ENCODE assay signal across 8 cellular contexts in genomic region chr20:63627129-63627699, GRCh38. TPM values are rescaled to one million over a fixed set of nuclear protein-coding genes. Genes with fewer than 3 reads are reported as not detected.
DNase-seq lines count a peak whose midpoint lies in the region; ATAC-seq and TF ChIP-seq lines count a peak whose summit lies in the region.

No MANE protein-coding gene starts in this region.

- H3K4me3 Mint-ChIP-seq in type B pancreatic cell: peak overlapping the region; percentile 86

- H3K9me3 Mint-ChIP-seq in type B pancreatic cell: no peaks in the 10 kb centered on the region

- H3K4me1 ChIP-seq in adipocyte (ENCODE audit: control insufficient read depth, insufficient read depth, low read length) (peaks cover 14% of the 10 kb centered on the region), heart left ventricle (peaks cover 0 to 33% (median 15%) of the 10 kb centered on the region in 12 donors)

- WGBS in heart left ventricle, 4 donors: 0% methylated on average over 34 to 64 of the region's 64 CpGs

- peak overlapping the region; percentile 88 to 99 (median 97) for H3K27ac ChIP-seq in heart left ventricle

- H3K4me1 Mint-ChIP-seq in type B pancreatic cell (ENCODE audit: unreplicated experiment): peaks cover 25% of the 10 kb centered on the region

- TF ChIP-seq POLR2A in heart left ventricle (IDR thresholded peaks at IDR 0.05): peak in 1 of 2 donors; percentile 81

- DNase-seq in GM12865 (ENCODE audit: low read depth) (peak; percentile 98), NCI-H1092 treated with DMSO at 0.1 percent for 48 hours (lab: John Stamatoyannopoulos, UW) (peak; percentile 89), SW 1271 (lab: John Stamatoyannopoulos, UW) (peak; percentile 72 to 91), adipocyte (ENCODE audit: low read depth) (peak; percentile 97), heart left ventricle (peak; percentile 94 to 98 (median 96)), pons (ENCODE audit: low spot score) (peak; percentile 89), type B pancreatic cell (ENCODE audit: extremely low spot score, unreplicated experiment) (peak; percentile 98)

- H3K27ac Mint-ChIP-seq in type B pancreatic cell: no peak overlapping the region

- no peaks in the 10 kb centered on the region for H3K36me3 ChIP-seq in adipocyte (ENCODE audit: control insufficient read depth, insufficient read depth, low read length, severe bottlenecking)
- H3K36me3 ChIP-seq in heart left ventricle: peaks cover 0 to 7% (median 0%) of the 10 kb centered on the region in 9 donors

- H3K27me3 ChIP-seq in adipocyte (replicated peaks; ENCODE audit: control insufficient read depth, insufficient read depth, low read length): no peaks in the 10 kb centered on the region
- H3K27me3 ChIP-seq in heart left ventricle: no peaks in the 10 kb centered on the region

- peak overlapping the region; percentile 81 for H3K4me3 ChIP-seq in GM12865 (ENCODE audit: low read depth, low read length)
- peak overlapping the region; percentile 96 for H3K4me3 ChIP-seq in adipocyte (ENCODE audit: low read length)
- H3K4me3 ChIP-seq in heart left ventricle: peak overlapping the region; percentile 58 to 99 (median 88)

- TF ChIP-seq CTCF in GM12865 (IDR thresholded peaks at IDR 0.05; ENCODE audit: insufficient read depth, low read depth, low read length, missing control alignments) (no peak), heart left ventricle (IDR thresholded peaks at IDR 0.05) (no peak), type B pancreatic cell (conservative IDR thresholded peaks at IDR 0.05) (no peak)

- H3K27me3 Mint-ChIP-seq in type B pancreatic cell: no peaks in the 10 kb centered on the region

- intact Hi-C loops in heart left ventricle (cut with DNase I): loop anchor here in 3 of 10 donors (2.0 to 10.0 kb wide), 4 partner anchors 14 to 238 kb away; partner anchors contain the start of genes ABHD16B (in 1 of the 3), RTEL1 (in 1 of the 3) and TPD52L2 (in 1 of the 3)

- ATAC-seq in HG02623 (IDR thresholded peaks at IDR 0.05; ENCODE audit: unreplicated experiment) (peak; percentile 71), heart left ventricle (peak; percentile 84 to 93 (median 92))

- H3K9me3 ChIP-seq in adipocyte (ENCODE audit: control insufficient read depth, low read length) (no peaks in the 10 kb centered on the region), heart left ventricle (no peaks in the 10 kb centered on the region)

- H3K36me3 Mint-ChIP-seq in type B pancreatic cell: peaks cover 7% of the 10 kb centered on the region

- peak overlapping the region; percentile 99 for H3K9ac ChIP-seq in adipocyte (ENCODE audit: low read length)

RNA-seq across cellular contexts. Expression of gene GMEB2, which starts 0.3 kb away (rescaled TPM):
- total RNA-seq in heart left ventricle (10 to 100 TPM in 1 of 9 donors, 1 to 10 TPM in 8; 4.3 to 10.0 (median 5.9) TPM), type B pancreatic cell (ENCODE audit: low replicate concordance) (11.9 and 13.9 TPM in 2 replicates)
- polyA plus RNA-seq in heart left ventricle: 1 to 10 TPM; 6.3 to 8.6 TPM

RNA-seq across cellular contexts. Expression of gene STMN3, which starts 26.0 kb away (rescaled TPM):
- total RNA-seq in heart left ventricle (10 to 100 TPM in 2 of 9 donors, 1 to 10 TPM in 7; 2.9 to 15.6 (median 4.7) TPM), type B pancreatic cell (ENCODE audit: low replicate concordance) (38.9 and 40.8 TPM in 2 replicates)
- 1 to 10 TPM; 5.2 to 6.7 TPM for polyA plus RNA-seq in heart left ventricle

RNA-seq across cellular contexts. Expression of gene RTEL1, which starts 30.9 kb away (rescaled TPM):
- total RNA-seq in heart left ventricle (10 to 100 TPM in 5 of 9 donors, 1 to 10 TPM in 4; 3.0 to 17.8 (median 10.1) TPM), type B pancreatic cell (ENCODE audit: low replicate concordance) (20.7 and 39.2 TPM in 2 replicates)
- polyA plus RNA-seq in heart left ventricle: 1 to 10 TPM; 5.9 to 7.1 TPM

RNA-seq across cellular contexts. Expression of gene HELZ2, which starts 53.2 kb away (rescaled TPM):
- 10 to 100 TPM; 10.4 to 34.6 (median 20.9) TPM for total RNA-seq in heart left ventricle
- polyA plus RNA-seq in heart left ventricle: 1 to 10 TPM; 7.2 to 8.8 TPM
- 24.2 and 43.1 TPM in 2 replicates for total RNA-seq in type B pancreatic cell (ENCODE audit: low replicate concordance)

Comparison
In these comparisons a context has a peak if more than half of its experiments do, and no peak if none do; other contexts are left out.
1. Peak in every context shown above with its lines: DNase-seq, ATAC-seq, H3K4me3 ChIP-seq and H3K27ac ChIP-seq.